In the genomic region with DNA sequence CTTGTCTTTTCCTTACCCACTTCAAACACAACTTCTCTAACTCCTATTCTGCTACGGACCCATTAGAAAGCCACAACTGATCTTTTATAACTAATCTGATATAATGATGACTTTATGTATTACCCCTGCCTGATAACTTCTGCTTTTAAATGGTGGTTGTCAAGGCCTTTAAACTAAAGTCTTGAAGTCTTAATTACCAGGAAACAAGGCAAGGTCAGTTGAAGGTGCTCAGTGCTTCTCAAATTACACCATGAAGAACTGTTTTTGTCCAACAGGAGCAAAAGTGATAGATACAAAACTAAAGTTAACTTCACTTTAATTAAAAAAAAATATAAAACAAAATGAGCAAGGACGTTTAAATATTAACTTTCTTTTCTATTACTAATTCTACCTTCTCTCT, we compare ENCODE assay signal across 26 cellular contexts.
"Had no signal": no experiment of that assay in that cellular context is flagged by ENCODE, and none has a peak within 500 bp of the region (broad histone marks: within the 10 kb centered on the region; RNA-seq: fewer than 3 reads in every experiment).

No MANE protein-coding gene starts in this region.

- ATAC-seq: left cardiac atrium; left lung; lower lobe of right lung; natural killer cell; right lobe of liver; stimulated activated memory B cell treated with anti-CD40 and anti-IgM and Interleukin-4, amounts not matched to agents 10 μg/mL and 1 μg/mL and 100 μg/mL, for 72 hours; stimulated activated naive CD8-positive, alpha-beta T cell treated with anti-CD3 and anti-CD28 coated beads, Interleukin-15, amount 100 ng/mL, for 72 hours had no signal

- H3K4me3 Mint-ChIP-seq: naive B cell; natural killer cell; stimulated activated memory B cell treated with anti-CD40 and anti-IgM and Interleukin-4, amounts not matched to agents 10 μg/mL and 1 μg/mL and 100 μg/mL, for 72 hours; stimulated activated naive CD8-positive, alpha-beta T cell treated with anti-CD3 and anti-CD28 coated beads, Interleukin-15, amount 100 ng/mL, for 72 hours had no signal

- H3K27me3 Mint-ChIP-seq: naive B cell; progenitor cell of endocrine pancreas; stimulated activated memory B cell treated with anti-CD40 and anti-IgM and Interleukin-4, amounts not matched to agents 10 μg/mL and 1 μg/mL and 100 μg/mL, for 72 hours had no signal

- H3K9me3 Mint-ChIP-seq: natural killer cell; stimulated activated memory B cell treated with anti-CD40 and anti-IgM and Interleukin-4, amounts not matched to agents 10 μg/mL and 1 μg/mL and 100 μg/mL, for 72 hours; stimulated activated naive CD8-positive, alpha-beta T cell treated with anti-CD3 and anti-CD28 coated beads, Interleukin-15, amount 100 ng/mL, for 72 hours had no signal

- H3K4me3 ChIP-seq: left lung, lower lobe of right lung, ovary, right atrium auricular region, right lobe of liver, smooth muscle cell, transverse colon, upper lobe of left lung, vagina had no signal

- H3K9me3 ChIP-seq: left lung, lower lobe of right lung, ovary, right atrium auricular region, right lobe of liver, transverse colon, upper lobe of left lung, vagina had no signal

- H3K4me1 ChIP-seq: left lung, lower lobe of right lung, right atrium auricular region, right lobe of liver, transverse colon, upper lobe of left lung, vagina had no signal

- FAIRE-seq: keratinocyte had no signal

- DNase-seq: hippocampal formation; kidney glomerular epithelial cell; left cardiac atrium; left lung; lower lobe of right lung; mammary epithelial cell; mesenchymal stem cell; naive B cell; natural killer cell; ovary; right lobe of liver; stimulated activated CD4-positive, alpha-beta T cell treated with anti-CD3 and anti-CD28 coated beads, Interleukin-1b, Interleukin-23, amount 100 ng/mL, for 48 hours; stimulated activated CD4-positive, alpha-beta T cell treated with anti-CD3 and anti-CD28 coated beads, Interleukin-2, amount 100 ng/mL, for 48 hours; stimulated activated CD4-positive, alpha-beta T cell treated with anti-CD3 and anti-CD28 coated beads, Interleukin-4, amount 100 ng/mL, for 4 hours; stimulated activated CD8-positive, alpha-beta memory T cell treated with anti-CD3 and anti-CD28 coated beads, Interleukin-4, amount 100 ng/mL, for 48 hours; stimulated activated naive CD4-positive, alpha-beta T cell treated with Interleukin-2 at 50 U/mL for 16 hours; stimulated activated naive CD8-positive, alpha-beta T cell treated with anti-CD3 and anti-CD28 coated beads, Interleukin-15, amount 100 ng/mL, for 72 hours; substantia nigra; transverse colon; upper lobe of left lung had no signal

- H3K4me2 ChIP-seq: smooth muscle cell had no signal

- H3K27ac ChIP-seq: left lung, lower lobe of right lung, ovary, right atrium auricular region, right lobe of liver, transverse colon, upper lobe of left lung, vagina had no signal

- H3K36me3 ChIP-seq: left lung, lower lobe of right lung, ovary, right atrium auricular region, right lobe of liver, transverse colon, upper lobe of left lung, vagina had no signal

- H3K27me3 ChIP-seq: left lung, ovary, right atrium auricular region, right lobe of liver, transverse colon, upper lobe of left lung, vagina had no signal

- H3K27ac Mint-ChIP-seq: natural killer cell; stimulated activated memory B cell treated with anti-CD40 and anti-IgM and Interleukin-4, amounts not matched to agents 10 μg/mL and 1 μg/mL and 100 μg/mL, for 72 hours; stimulated activated naive CD8-positive, alpha-beta T cell treated with anti-CD3 and anti-CD28 coated beads, Interleukin-15, amount 100 ng/mL, for 72 hours had no signal

- H3K4me1 Mint-ChIP-seq: natural killer cell; stimulated activated memory B cell treated with anti-CD40 and anti-IgM and Interleukin-4, amounts not matched to agents 10 μg/mL and 1 μg/mL and 100 μg/mL, for 72 hours; stimulated activated naive CD8-positive, alpha-beta T cell treated with anti-CD3 and anti-CD28 coated beads, Interleukin-15, amount 100 ng/mL, for 72 hours had no signal

- H3K36me3 Mint-ChIP-seq: natural killer cell had no signal
